ENCODE assay signal across 28 cellular contexts in the genomic region with DNA sequence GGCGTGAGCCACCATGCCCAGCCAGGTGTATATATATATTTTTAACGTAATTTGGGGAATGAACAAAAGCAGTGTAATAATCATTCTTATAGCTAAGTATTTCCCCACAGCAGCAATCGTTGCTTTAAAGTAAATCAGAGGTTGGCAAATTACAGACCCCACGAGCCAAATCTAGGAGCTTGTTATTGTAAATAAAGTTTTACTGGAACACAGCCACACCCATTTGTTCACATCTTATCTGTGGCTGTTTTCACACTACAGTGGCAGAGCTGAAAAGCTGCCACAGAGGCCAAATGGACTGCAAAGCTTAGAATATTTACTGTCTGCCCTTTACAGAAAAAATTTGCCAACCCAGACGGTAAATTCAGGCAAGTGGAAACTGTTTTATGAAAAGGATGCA.
"Had no signal": no experiment of that assay in that cellular context is flagged by ENCODE, and none has a peak within 500 bp of the region (broad histone marks: within the 10 kb centered on the region; RNA-seq: fewer than 3 reads in every experiment).

No MANE protein-coding gene starts in this region.

- H3K9me3 ChIP-seq: stomach, suprapubic skin, testis, thoracic aorta, thyroid gland, tibial artery, tibial nerve, transverse colon, upper lobe of left lung, upper lobe of right lung, uterus, vagina had no signal

- ATAC-seq: stimulated activated effector memory CD8-positive, alpha-beta T cell treated with anti-CD3 and anti-CD28 coated beads, Interleukin-12 subunit alpha, Interleukin-12 subunit beta, amount 100 ng/mL, for 72 hours; stimulated activated memory B cell treated with anti-CD40 and anti-IgM and Interleukin-4, amounts not matched to agents 10 μg/mL and 1 μg/mL and 100 μg/mL, for 72 hours; stimulated activated naive B cell treated with anti-CD40 and anti-IgM and Interleukin-4, amounts not matched to agents 10 μg/mL and 1 μg/mL and 100 μg/mL, for 72 hours; stimulated activated naive CD8-positive, alpha-beta T cell treated with anti-CD3 and anti-CD28 coated beads, Interleukin-15, Interleukin-2, amounts not matched to agents 100 U/mL and 50 U/mL, for 24 hours; upper lobe of right lung had no signal

- H3K9me3 Mint-ChIP-seq: stimulated activated effector memory CD8-positive, alpha-beta T cell treated with anti-CD3 and anti-CD28 coated beads, Interleukin-12 subunit alpha, Interleukin-12 subunit beta, amount 100 ng/mL, for 72 hours; stimulated activated memory B cell treated with anti-CD40 and anti-IgM and Interleukin-4, amounts not matched to agents 10 μg/mL and 1 μg/mL and 100 μg/mL, for 72 hours; stimulated activated naive B cell treated with anti-CD40 and anti-IgM and Interleukin-4, amounts not matched to agents 10 μg/mL and 1 μg/mL and 100 μg/mL, for 72 hours; stimulated activated naive CD8-positive, alpha-beta T cell treated with anti-CD3 and anti-CD28 coated beads, Interleukin-15, Interleukin-2, amounts not matched to agents 100 ng/mL and 50 ng/mL, for 24 hours; type B pancreatic cell had no signal

- DNase-seq: stimulated activated CD4-positive, alpha-beta T cell treated with anti-CD3 and anti-CD28 coated beads, Interleukin-2, amount 100 ng/mL, for 48 hours; stimulated activated CD4-positive, alpha-beta T cell treated with anti-CD3 and anti-CD28 coated beads, Interleukin-4, amount 100 ng/mL, for 1 hour; stimulated activated CD4-positive, alpha-beta T cell treated with anti-CD3 and anti-CD28 coated beads, Interleukin-4, amount 100 ng/mL, for 24 hours; stimulated activated CD4-positive, alpha-beta T cell treated with anti-CD3 and anti-CD28 coated beads, Interleukin-4, amount 100 ng/mL, for 4 hours; stimulated activated CD8-positive, alpha-beta memory T cell treated with anti-CD3 and anti-CD28 coated beads, Interleukin-4, amount 100 ng/mL, for 48 hours; stimulated activated naive B cell treated with anti-CD40 and anti-IgM and Interleukin-4, amounts not matched to agents 10 μg/mL and 1 μg/mL and 100 μg/mL, for 72 hours; stimulated activated naive CD4-positive, alpha-beta T cell; stimulated activated naive CD4-positive, alpha-beta T cell treated with Interleukin-2 at 50 U/mL for 16 hours; stimulated activated naive CD8-positive, alpha-beta T cell treated with anti-CD3 and anti-CD28 coated beads, Interleukin-15, Interleukin-2, amounts not matched to agents 100 U/mL and 50 U/mL, for 24 hours; stomach; substantia nigra; testis; thyroid gland; tibial artery; transverse colon; trophoblast cell; upper lobe of left lung; upper lobe of right lung; uterus had no signal

- H3K27me3 Mint-ChIP-seq: stimulated activated memory B cell treated with anti-CD40 and anti-IgM and Interleukin-4, amounts not matched to agents 10 μg/mL and 1 μg/mL and 100 μg/mL, for 72 hours; stimulated activated naive B cell treated with anti-CD40 and anti-IgM and Interleukin-4, amounts not matched to agents 10 μg/mL and 1 μg/mL and 100 μg/mL, for 72 hours; stimulated activated naive CD8-positive, alpha-beta T cell treated with anti-CD3 and anti-CD28 coated beads, Interleukin-15, Interleukin-2, amounts not matched to agents 100 ng/mL and 50 ng/mL, for 24 hours had no signal

- H3K4me3 Mint-ChIP-seq: stimulated activated effector memory CD8-positive, alpha-beta T cell treated with anti-CD3 and anti-CD28 coated beads, Interleukin-12 subunit alpha, Interleukin-12 subunit beta, amount 100 ng/mL, for 72 hours; stimulated activated memory B cell treated with anti-CD40 and anti-IgM and Interleukin-4, amounts not matched to agents 10 μg/mL and 1 μg/mL and 100 μg/mL, for 72 hours; stimulated activated naive B cell treated with anti-CD40 and anti-IgM and Interleukin-4, amounts not matched to agents 10 μg/mL and 1 μg/mL and 100 μg/mL, for 72 hours; stimulated activated naive CD8-positive, alpha-beta T cell treated with anti-CD3 and anti-CD28 coated beads, Interleukin-15, Interleukin-2, amounts not matched to agents 100 ng/mL and 50 ng/mL, for 24 hours; type B pancreatic cell had no signal

- H3K27me3 ChIP-seq: stomach, suprapubic skin, testis, thyroid gland, tibial nerve, transverse colon, upper lobe of left lung, upper lobe of right lung, uterus, vagina had no signal

- H3K4me1 ChIP-seq: suprapubic skin, testis, uterus, vagina had no signal

- H3K27ac ChIP-seq: stomach, suprapubic skin, testis, thoracic aorta, thyroid gland, tibial artery, tibial nerve, transverse colon, upper lobe of left lung, upper lobe of right lung, uterus, vagina had no signal

- H3K4me3 ChIP-seq: stomach, suprapubic skin, testis, thoracic aorta, thyroid gland, tibial artery, tibial nerve, transverse colon, upper lobe of left lung, upper lobe of right lung, uterus, vagina had no signal

- H3K36me3 ChIP-seq: stomach, suprapubic skin, thoracic aorta, thyroid gland, tibial artery, tibial nerve, transverse colon, upper lobe of left lung, upper lobe of right lung, uterus, vagina had no signal

- FAIRE-seq: urothelium cell line had no signal

- H3K27ac Mint-ChIP-seq: stimulated activated effector memory CD8-positive, alpha-beta T cell treated with anti-CD3 and anti-CD28 coated beads, Interleukin-12 subunit alpha, Interleukin-12 subunit beta, amount 100 ng/mL, for 72 hours; stimulated activated memory B cell treated with anti-CD40 and anti-IgM and Interleukin-4, amounts not matched to agents 10 μg/mL and 1 μg/mL and 100 μg/mL, for 72 hours; stimulated activated naive B cell treated with anti-CD40 and anti-IgM and Interleukin-4, amounts not matched to agents 10 μg/mL and 1 μg/mL and 100 μg/mL, for 72 hours; stimulated activated naive CD8-positive, alpha-beta T cell treated with anti-CD3 and anti-CD28 coated beads, Interleukin-15, Interleukin-2, amounts not matched to agents 100 ng/mL and 50 ng/mL, for 24 hours; type B pancreatic cell had no signal
